Comparison of ENCODE assay signal across 25 cellular contexts in genomic region chr10:14124951-14125350, GRCh38.
"Had no signal": no experiment of that assay in that cellular context is flagged by ENCODE, and none has a peak within 500 bp of the region (broad histone marks: within the 10 kb centered on the region; RNA-seq: fewer than 3 reads in every experiment).

No MANE protein-coding gene starts in this region.

- FAIRE-seq: islet of Langerhans, small intestine had no signal

- DNase-seq: activated CD4-positive, alpha-beta T cell treated with anti-CD3 and anti-CD28 coated beads for 48 hours; activated CD8-positive, alpha-beta memory T cell treated with anti-CD3 and anti-CD28 coated beads, Interleukin-2, amount 10 ng/mL, durations not matched to agents 7 days and 5 days; activated CD8-positive, alpha-beta T cell treated with anti-CD3 and anti-CD28 coated beads for 36 hours; activated gamma-delta T cell; activated naive CD4-positive, alpha-beta T cell treated with anti-CD3 and anti-CD28 coated beads, Interleukin-2, amount 50 U/mL, for 16 hours; activated naive CD8-positive, alpha-beta T cell treated with anti-CD3 and anti-CD28 coated beads, Interleukin-2, amount 50 U/mL, for 24 hours; activated T-cell treated with anti-CD3 and anti-CD28 coated beads for 4 hours; anterior cingulate cortex; head of caudate nucleus; hypothalamus; lower lobe of right lung; naive B cell; occipital lobe; small intestine; stimulated activated CD4-positive, alpha-beta T cell treated with anti-CD3 and anti-CD28 coated beads, Interleukin-2, amount 100 ng/mL, for 24 hours; transverse colon; uterus had no signal

- H3K27ac ChIP-seq: body of pancreas, cardiac muscle cell, epithelial cell of prostate, gastroesophageal sphincter, lower lobe of right lung, stomach, transverse colon, uterus had no signal

- H3K4me1 Mint-ChIP-seq: activated CD8-positive, alpha-beta memory T cell treated with anti-CD3 and anti-CD28 coated beads, Interleukin-2, amount 10 ng/mL, durations not matched to agents 7 days and 5 days; activated naive CD8-positive, alpha-beta T cell treated with anti-CD3 and anti-CD28 coated beads, Interleukin-2, amount 50 U/mL, for 24 hours; stimulated activated effector memory CD8-positive, alpha-beta T cell treated with anti-CD3 and anti-CD28 coated beads, Interleukin-12 subunit alpha, Interleukin-12 subunit beta, amount 100 ng/mL, for 72 hours had no signal

- H3K27me3 ChIP-seq: body of pancreas, cardiac muscle cell, gastroesophageal sphincter, stomach, transverse colon, uterus had no signal

- H3K4me3 ChIP-seq: body of pancreas, cardiac muscle cell, gastroesophageal sphincter, lower lobe of right lung, stomach, transverse colon, uterus had no signal

- H3K9me3 Mint-ChIP-seq: activated CD8-positive, alpha-beta T cell treated with anti-CD3 and anti-CD28 coated beads for 36 hours; activated naive CD8-positive, alpha-beta T cell treated with anti-CD3 and anti-CD28 coated beads, Interleukin-2, amount 50 U/mL, for 24 hours; activated T-helper 1 cell treated with anti-CD3 and anti-CD28 coated beads, Interleukin-12 subunit alpha, Interleukin-12 subunit beta, Interleukin-2, Interleukin-4 antibody, amounts not matched to agents 30 ng/mL and 10 ng/mL and 1 ng/mL, durations not matched to agents 14 hours and 24 hours and 36 hours; naive B cell; stimulated activated effector memory CD8-positive, alpha-beta T cell treated with anti-CD3 and anti-CD28 coated beads, Interleukin-12 subunit alpha, Interleukin-12 subunit beta, amount 100 ng/mL, for 72 hours had no signal

- H3K27ac Mint-ChIP-seq: activated CD8-positive, alpha-beta memory T cell treated with anti-CD3 and anti-CD28 coated beads, Interleukin-2, amount 10 ng/mL, durations not matched to agents 7 days and 5 days; activated CD8-positive, alpha-beta T cell treated with anti-CD3 and anti-CD28 coated beads for 36 hours; activated naive CD8-positive, alpha-beta T cell treated with anti-CD3 and anti-CD28 coated beads, Interleukin-2, amount 50 U/mL, for 24 hours; activated T-helper 1 cell treated with anti-CD3 and anti-CD28 coated beads, Interleukin-12 subunit alpha, Interleukin-12 subunit beta, Interleukin-2, Interleukin-4 antibody, amounts not matched to agents 30 ng/mL and 10 ng/mL and 1 ng/mL, durations not matched to agents 14 hours and 24 hours and 36 hours; stimulated activated effector memory CD8-positive, alpha-beta T cell treated with anti-CD3 and anti-CD28 coated beads, Interleukin-12 subunit alpha, Interleukin-12 subunit beta, amount 100 ng/mL, for 72 hours had no signal

- H3K4me3 Mint-ChIP-seq: activated CD8-positive, alpha-beta memory T cell treated with anti-CD3 and anti-CD28 coated beads, Interleukin-2, amount 10 ng/mL, durations not matched to agents 7 days and 5 days; activated CD8-positive, alpha-beta T cell treated with anti-CD3 and anti-CD28 coated beads for 36 hours; activated naive CD8-positive, alpha-beta T cell treated with anti-CD3 and anti-CD28 coated beads, Interleukin-2, amount 50 U/mL, for 24 hours; activated T-helper 1 cell treated with anti-CD3 and anti-CD28 coated beads, Interleukin-12 subunit alpha, Interleukin-12 subunit beta, Interleukin-2, Interleukin-4 antibody, amounts not matched to agents 30 ng/mL and 10 ng/mL and 1 ng/mL, durations not matched to agents 14 hours and 24 hours and 36 hours; naive B cell; stimulated activated effector memory CD8-positive, alpha-beta T cell treated with anti-CD3 and anti-CD28 coated beads, Interleukin-12 subunit alpha, Interleukin-12 subunit beta, amount 100 ng/mL, for 72 hours had no signal

- H3K27me3 Mint-ChIP-seq: activated naive CD8-positive, alpha-beta T cell treated with anti-CD3 and anti-CD28 coated beads, Interleukin-2, amount 50 U/mL, for 24 hours had no signal

- H3K9me3 ChIP-seq: body of pancreas, gastroesophageal sphincter, lower lobe of right lung, stomach, transverse colon, uterus had no signal

- H3K36me3 Mint-ChIP-seq: activated CD8-positive, alpha-beta memory T cell treated with anti-CD3 and anti-CD28 coated beads, Interleukin-2, amount 10 ng/mL, durations not matched to agents 7 days and 5 days; naive B cell; stimulated activated effector memory CD8-positive, alpha-beta T cell treated with anti-CD3 and anti-CD28 coated beads, Interleukin-12 subunit alpha, Interleukin-12 subunit beta, amount 100 ng/mL, for 72 hours had no signal

- H3K36me3 ChIP-seq: cardiac muscle cell, gastroesophageal sphincter, lower lobe of right lung, stomach, transverse colon, uterus had no signal

- H3K4me1 ChIP-seq: body of pancreas, gastroesophageal sphincter, lower lobe of right lung, stomach, transverse colon, uterus had no signal
